ENCODE assay signal across 30 cellular contexts in the genomic region with DNA sequence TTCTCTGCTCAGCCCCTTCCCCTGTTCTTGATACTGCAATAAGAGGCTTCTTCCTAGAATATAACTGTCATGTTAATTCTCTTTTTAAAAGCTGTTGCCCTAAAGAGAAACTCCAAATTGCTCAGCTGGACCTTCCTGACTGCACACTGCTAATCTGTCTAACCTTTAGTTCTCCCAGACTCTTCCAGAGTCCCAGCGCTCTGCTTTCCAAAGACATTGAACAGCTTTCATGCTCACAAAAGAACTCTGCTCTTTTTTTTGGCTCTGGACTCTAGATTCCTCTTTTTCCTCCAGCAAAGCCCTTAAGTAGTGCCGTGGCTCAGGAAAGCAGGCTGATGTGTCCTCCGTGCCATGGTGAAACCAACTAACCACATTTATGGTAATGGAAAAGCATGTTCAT.
"Had no signal": no experiment of that assay in that cellular context is flagged by ENCODE, and none has a peak within 500 bp of the region (broad histone marks: within the 10 kb centered on the region; RNA-seq: fewer than 3 reads in every experiment).

No MANE protein-coding gene starts in this region.

- H3K27me3 Mint-ChIP-seq: activated naive CD8-positive, alpha-beta T cell treated with anti-CD3 and anti-CD28 coated beads, Interleukin-2, amount 50 U/mL, for 24 hours; brain; dendritic cell treated with granulocyte-macrophage colony-stimulating factor and Interleukin-4, amounts not matched to agents 40 ng/mL and 50 ng/mL, for 4 days; memory B cell; stimulated activated memory B cell treated with anti-CD40 and anti-IgM and Interleukin-4, amounts not matched to agents 10 μg/mL and 1 μg/mL and 100 μg/mL, for 72 hours had no signal

- H3K4me1 Mint-ChIP-seq: activated naive CD8-positive, alpha-beta T cell treated with anti-CD3 and anti-CD28 coated beads, Interleukin-2, amount 50 U/mL, for 24 hours; memory B cell; naive B cell; stimulated activated memory B cell treated with anti-CD40 and anti-IgM and Interleukin-4, amounts not matched to agents 10 μg/mL and 1 μg/mL and 100 μg/mL, for 72 hours had no signal

- H3K4me3 ChIP-seq: mucosa of descending colon, ovary, prostate gland, right atrium auricular region, skin epidermis, stomach, suprapubic skin, uterus had no signal

- H3K27ac Mint-ChIP-seq: activated CD8-positive, alpha-beta T cell treated with anti-CD3 and anti-CD28 coated beads, Interleukin-2, amount 10 ng/mL, durations not matched to agents 7 days and 5 days; activated naive CD8-positive, alpha-beta T cell treated with anti-CD3 and anti-CD28 coated beads, Interleukin-2, amount 50 U/mL, for 24 hours; activated T-helper 1 cell treated with anti-CD3 and anti-CD28 coated beads, Interleukin-12 subunit alpha, Interleukin-12 subunit beta, Interleukin-2, Interleukin-4 antibody, amounts not matched to agents 30 ng/mL and 10 ng/mL and 1 ng/mL, durations not matched to agents 14 hours and 24 hours and 36 hours; dendritic cell treated with granulocyte-macrophage colony-stimulating factor and Interleukin-4, amounts not matched to agents 40 ng/mL and 50 ng/mL, for 4 days; memory B cell; stimulated activated memory B cell treated with anti-CD40 and anti-IgM and Interleukin-4, amounts not matched to agents 10 μg/mL and 1 μg/mL and 100 μg/mL, for 72 hours had no signal

- H3K27me3 ChIP-seq: ovary, right atrium auricular region, stomach, suprapubic skin, uterus had no signal

- H3K9me3 ChIP-seq: mucosa of descending colon, ovary, prostate gland, right atrium auricular region, stomach, suprapubic skin, uterus had no signal

- H3K36me3 Mint-ChIP-seq: brain; memory B cell; naive B cell; stimulated activated memory B cell treated with anti-CD40 and anti-IgM and Interleukin-4, amounts not matched to agents 10 μg/mL and 1 μg/mL and 100 μg/mL, for 72 hours had no signal

- FAIRE-seq: frontal cortex, islet of Langerhans had no signal

- DNase-seq: activated CD4-positive, alpha-beta T cell treated with anti-CD3 and anti-CD28 coated beads for 1 hour; activated CD4-positive, alpha-beta T cell treated with anti-CD3 and anti-CD28 coated beads, Interleukin-2, amount 50 U/mL, for 1 hour; activated CD8-positive, alpha-beta T cell treated with anti-CD3 and anti-CD28 coated beads, Interleukin-2, amount 10 ng/mL, durations not matched to agents 7 days and 5 days; activated gamma-delta T cell; activated naive CD4-positive, alpha-beta T cell treated with anti-CD3 and anti-CD28 coated beads, Interleukin-2, amount 50 U/mL, for 16 hours; activated naive CD8-positive, alpha-beta T cell treated with anti-CD3 and anti-CD28 coated beads, Interleukin-2, amount 50 U/mL, for 24 hours; anterior cingulate cortex; caudate nucleus; effector CD4-positive, alpha-beta T cell; erythroblast; left ventricle myocardium superior; mucosa of descending colon; naive B cell; ovary; stimulated activated CD4-positive, alpha-beta T cell treated with anti-CD3 and anti-CD28 coated beads, Interleukin-15, amount 100 ng/mL, for 24 hours; stomach; T-helper 9 cell; trophoblast cell; uterus had no signal

- H3K9me3 Mint-ChIP-seq: activated T-helper 1 cell treated with anti-CD3 and anti-CD28 coated beads, Interleukin-12 subunit alpha, Interleukin-12 subunit beta, Interleukin-2, Interleukin-4 antibody, amounts not matched to agents 30 ng/mL and 10 ng/mL and 1 ng/mL, durations not matched to agents 14 hours and 24 hours and 36 hours had no signal

- H3K27ac ChIP-seq: ovary, right atrium auricular region, skin epidermis, stomach, suprapubic skin, uterus had no signal

- H3K4me1 ChIP-seq: prostate gland, right atrium auricular region, suprapubic skin, uterus had no signal

- H3K36me3 ChIP-seq: ovary, prostate gland, right atrium auricular region, stomach, suprapubic skin, uterus had no signal

- ATAC-seq: activated CD8-positive, alpha-beta T cell treated with anti-CD3 and anti-CD28 coated beads, Interleukin-2, amount 10 ng/mL, durations not matched to agents 7 days and 5 days; activated naive CD8-positive, alpha-beta T cell treated with anti-CD3 and anti-CD28 coated beads, Interleukin-2, amount 50 U/mL, for 24 hours; left ventricle myocardium superior; mucosa of descending colon; stimulated activated memory B cell treated with anti-CD40 and anti-IgM and Interleukin-4, amounts not matched to agents 10 μg/mL and 1 μg/mL and 100 μg/mL, for 72 hours had no signal

- H3K4me3 Mint-ChIP-seq: activated CD8-positive, alpha-beta T cell treated with anti-CD3 and anti-CD28 coated beads, Interleukin-2, amount 10 ng/mL, durations not matched to agents 7 days and 5 days; activated naive CD8-positive, alpha-beta T cell treated with anti-CD3 and anti-CD28 coated beads, Interleukin-2, amount 50 U/mL, for 24 hours; activated T-helper 1 cell treated with anti-CD3 and anti-CD28 coated beads, Interleukin-12 subunit alpha, Interleukin-12 subunit beta, Interleukin-2, Interleukin-4 antibody, amounts not matched to agents 30 ng/mL and 10 ng/mL and 1 ng/mL, durations not matched to agents 14 hours and 24 hours and 36 hours; brain; dendritic cell treated with granulocyte-macrophage colony-stimulating factor and Interleukin-4, amounts not matched to agents 40 ng/mL and 50 ng/mL, for 4 days; memory B cell; naive B cell; stimulated activated memory B cell treated with anti-CD40 and anti-IgM and Interleukin-4, amounts not matched to agents 10 μg/mL and 1 μg/mL and 100 μg/mL, for 72 hours had no signal
